9 cellular contexts compared by ENCODE assay signal in the genomic region with DNA sequence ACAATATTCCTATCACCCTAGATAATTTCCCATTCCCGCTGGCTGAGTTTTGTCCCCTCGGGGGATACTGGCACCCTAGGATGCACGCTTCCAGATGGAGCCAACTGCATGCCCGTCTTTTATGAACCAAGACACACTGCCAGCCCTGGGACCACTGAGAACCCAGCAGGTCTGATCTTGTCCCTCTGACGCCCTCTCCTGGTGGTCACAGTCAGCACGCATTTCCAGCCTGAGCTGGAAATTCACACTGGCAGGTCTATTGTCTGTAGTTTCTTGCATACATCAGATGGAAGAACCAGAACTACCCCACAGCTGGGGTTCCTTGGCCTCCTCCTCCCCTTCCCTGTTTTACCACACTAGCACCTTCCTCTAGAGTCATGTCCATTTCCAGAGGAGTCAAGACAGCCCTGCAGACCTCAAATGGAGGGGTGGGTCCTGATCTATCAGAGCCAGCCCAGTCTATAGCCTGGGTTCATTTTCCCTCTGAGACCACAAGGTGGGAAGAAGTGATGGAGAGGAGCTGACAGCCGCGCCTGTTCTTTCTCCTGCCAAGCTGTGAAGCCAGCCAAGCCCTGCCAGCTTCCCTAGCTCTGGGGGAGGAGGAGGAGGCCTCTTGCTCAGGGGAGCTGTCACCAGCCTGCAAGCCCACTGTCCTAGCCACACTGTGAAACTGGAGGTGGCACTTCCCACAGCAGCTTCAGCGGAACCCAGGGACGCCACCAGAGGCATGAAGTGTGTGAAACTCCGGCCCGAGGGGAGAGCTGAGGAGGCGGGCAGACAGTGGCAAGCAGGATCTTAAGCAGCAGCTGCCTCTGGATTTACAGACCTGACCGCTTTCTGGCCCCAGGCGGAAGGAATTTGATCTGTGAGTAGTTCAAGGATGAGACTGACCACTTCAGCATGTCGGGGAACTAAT. TPM values are rescaled to one million over a fixed set of nuclear protein-coding genes. Genes with fewer than 3 reads are reported as not detected.
DNase-seq lines count a peak whose midpoint lies in the region; ATAC-seq and TF ChIP-seq lines count a peak whose summit lies in the region.
"Had no signal": no experiment of that assay in that cellular context is flagged by ENCODE, and none has a peak within 500 bp of the region (broad histone marks: within the 10 kb centered on the region; RNA-seq: fewer than 3 reads in every experiment).

No MANE protein-coding gene starts in this region.

- no peak overlapping the region for H3K4me3 Mint-ChIP-seq in activated T-helper 2 cell treated with anti-CD3 and anti-CD28 coated beads, Interferon-gamma antibody, Interleukin-2, Interleukin-4, amounts not matched to agents 10 μg/mL and 5 μg/mL and 100 μg/mL, durations not matched to agents 14 hours and 24 hours and 36 hours (ENCODE audit: low read depth)
- H3K4me3 Mint-ChIP-seq in osteocyte (ENCODE audit: unreplicated experiment), result no peak overlapping the region

- H3K9me3 ChIP-seq in thymus (ENCODE audit: control insufficient read depth), result no peaks in the 10 kb centered on the region

- H3K36me3 ChIP-seq in KMS-11 (ENCODE audit: insufficient read depth), result no peaks in the 10 kb centered on the region
- no peaks in the 10 kb centered on the region for H3K36me3 ChIP-seq in thymus (ENCODE audit: control insufficient read depth, insufficient read depth)

- ATAC-seq in foreskin keratinocyte (peak; percentile 43), GM19328 (IDR thresholded peaks at IDR 0.05; ENCODE audit: unreplicated experiment) (no peak)

- H4K20me1 ChIP-seq in KMS-11 (ENCODE audit: insufficient read depth), result no peaks in the 10 kb centered on the region

- H3K27ac ChIP-seq in KMS-11, result no peak overlapping the region
- H3K27ac ChIP-seq in foreskin keratinocyte, result no peak overlapping the region
- H3K27ac ChIP-seq in thymus (ENCODE audit: low read depth), result peak overlapping the region; percentile 15
- H3K27ac ChIP-seq: SK-N-MC had no signal

- peak; percentile 69 for DNase-seq in COLO829 (ENCODE audit: low spot score)
- peak; percentile 70 for DNase-seq in RPMI7951 (ENCODE audit: low read depth)
- DNase-seq in activated T-helper 2 cell treated with anti-CD3 and anti-CD28 coated beads, Interferon-gamma antibody, Interleukin-2, Interleukin-4, amounts not matched to agents 10 μg/mL and 5 μg/mL and 100 μg/mL, durations not matched to agents 14 hours and 24 hours and 36 hours (ENCODE audit: low spot score), result peak; percentile 58
- peak; percentile 9 to 45 for DNase-seq in foreskin keratinocyte
- peak; percentile 90 for DNase-seq in osteocyte (ENCODE audit: extremely low spot score, unreplicated experiment)

- no peaks in the 10 kb centered on the region; the same call in 1 of the 2 replicates for H3K27me3 ChIP-seq in KMS-11 (ENCODE audit: insufficient read depth, low read depth)
- no peaks in the 10 kb centered on the region for H3K27me3 ChIP-seq in foreskin keratinocyte
- no peaks in the 10 kb centered on the region for H3K27me3 ChIP-seq in thymus (ENCODE audit: control insufficient read depth, insufficient read depth)

- H3K27ac Mint-ChIP-seq in activated T-helper 2 cell treated with anti-CD3 and anti-CD28 coated beads, Interferon-gamma antibody, Interleukin-2, Interleukin-4, amounts not matched to agents 10 μg/mL and 5 μg/mL and 100 μg/mL, durations not matched to agents 14 hours and 24 hours and 36 hours, result no peak overlapping the region
- peak overlapping the region; percentile 47 for H3K27ac Mint-ChIP-seq in osteocyte (ENCODE audit: unreplicated experiment)

- H3K9ac ChIP-seq in KMS-11, result no peak overlapping the region

- 74% methylated on average over 16 of the region's 16 CpGs for WGBS in thymus

- intact Hi-C loops in activated T-helper 2 cell treated with anti-CD3 and anti-CD28 coated beads, Interferon-gamma antibody, Interleukin-2, Interleukin-4, amounts not matched to agents 10 μg/mL and 5 μg/mL and 100 μg/mL, durations not matched to agents 14 hours and 24 hours and 36 hours (cut with micrococcal nuclease), result no loop called here

- peaks cover 2% of the 10 kb centered on the region for H3K27me3 Mint-ChIP-seq in activated T-helper 2 cell treated with anti-CD3 and anti-CD28 coated beads, Interferon-gamma antibody, Interleukin-2, Interleukin-4, amounts not matched to agents 10 μg/mL and 5 μg/mL and 100 μg/mL, durations not matched to agents 14 hours and 24 hours and 36 hours (ENCODE audit: low read depth)
- no peaks in the 10 kb centered on the region for H3K27me3 Mint-ChIP-seq in osteocyte (ENCODE audit: unreplicated experiment)

- H3K79me2 ChIP-seq in KMS-11 (ENCODE audit: insufficient read depth, low read depth), result no peaks in the 10 kb centered on the region

- peak overlapping the region; percentile 15; the same call in 1 of the 2 replicates for H2AFZ ChIP-seq in KMS-11 (ENCODE audit: low read depth)

- H3K4me3 ChIP-seq in KMS-11 (IDR thresholded peaks at IDR 0.05; ENCODE audit: insufficient read depth, low read depth, low read length) (no peak overlapping the region), thymus (ENCODE audit: low read length) (no peak overlapping the region)
- H3K4me3 ChIP-seq: SK-N-MC had no signal

- H3K9me3 Mint-ChIP-seq in activated T-helper 2 cell treated with anti-CD3 and anti-CD28 coated beads, Interferon-gamma antibody, Interleukin-2, Interleukin-4, amounts not matched to agents 10 μg/mL and 5 μg/mL and 100 μg/mL, durations not matched to agents 14 hours and 24 hours and 36 hours, result no peaks in the 10 kb centered on the region
- no peaks in the 10 kb centered on the region for H3K9me3 Mint-ChIP-seq in osteocyte (ENCODE audit: unreplicated experiment)

- H3K4me1 ChIP-seq in KMS-11 (ENCODE audit: low read depth, poor library complexity, severe bottlenecking), result peaks cover 32% of the 10 kb centered on the region
- H3K4me1 ChIP-seq in foreskin keratinocyte, result no peaks in the 10 kb centered on the region
- peaks cover 24% of the 10 kb centered on the region for H3K4me1 ChIP-seq in thymus (ENCODE audit: control insufficient read depth, insufficient read depth, low read length)

- no peaks in the 10 kb centered on the region for H3K4me1 Mint-ChIP-seq in activated T-helper 2 cell treated with anti-CD3 and anti-CD28 coated beads, Interferon-gamma antibody, Interleukin-2, Interleukin-4, amounts not matched to agents 10 μg/mL and 5 μg/mL and 100 μg/mL, durations not matched to agents 14 hours and 24 hours and 36 hours (ENCODE audit: low read depth)
- peaks cover 42% of the 10 kb centered on the region for H3K4me1 Mint-ChIP-seq in osteocyte (ENCODE audit: unreplicated experiment)

- TF ChIP-seq CTCF in KMS-11 (conservative IDR thresholded peaks at IDR 0.05; ENCODE audit: low read depth, low read length) (peak; percentile 93), foreskin keratinocyte (conservative IDR thresholded peaks at IDR 0.05) (peak; percentile 89), osteocyte (IDR thresholded peaks at IDR 0.05) (peak; percentile 76)

- no peaks in the 10 kb centered on the region for H3K36me3 Mint-ChIP-seq in activated T-helper 2 cell treated with anti-CD3 and anti-CD28 coated beads, Interferon-gamma antibody, Interleukin-2, Interleukin-4, amounts not matched to agents 10 μg/mL and 5 μg/mL and 100 μg/mL, durations not matched to agents 14 hours and 24 hours and 36 hours (ENCODE audit: low read depth)
- peaks cover 24% of the 10 kb centered on the region for H3K36me3 Mint-ChIP-seq in osteocyte (ENCODE audit: unreplicated experiment)

- H3K4me2 ChIP-seq in KMS-11, result peak overlapping the region; percentile 57; the same call in 1 of the 2 replicates

RNA-seq across cellular contexts. Expression of a gene that starts 29.3 kb away (rescaled TPM):
- 59.6 and 59.9 TPM in 2 replicates for total RNA-seq in RPMI7951 (2014; rRNA removed; shearing (Covaris generic))
- 6.6 and 8.5 TPM in 2 replicates for total RNA-seq in activated T-helper 2 cell treated with anti-CD3 and anti-CD28 coated beads, Interferon-gamma antibody, Interleukin-2, Interleukin-4, amounts not matched to agents 10 μg/mL and 5 μg/mL and 100 μg/mL, durations not matched to agents 14 hours and 24 hours and 36 hours
- total RNA-seq in foreskin keratinocyte (57.8 and 81.5 TPM in 2 replicates), osteocyte (183 and 187 TPM in 2 replicates)
- polyA plus RNA-seq in foreskin keratinocyte (57.1 and 62.8 TPM in 2 replicates), thymus (47.1 TPM)

RNA-seq across cellular contexts. Expression of a gene that starts 37.9 kb away (rescaled TPM):
- total RNA-seq in RPMI7951 (2014; rRNA removed; shearing (Covaris generic)), result not detected in 2 replicates
- 0.14 and 0.48 TPM in 2 replicates for total RNA-seq in activated T-helper 2 cell treated with anti-CD3 and anti-CD28 coated beads, Interferon-gamma antibody, Interleukin-2, Interleukin-4, amounts not matched to agents 10 μg/mL and 5 μg/mL and 100 μg/mL, durations not matched to agents 14 hours and 24 hours and 36 hours
- total RNA-seq in foreskin keratinocyte (0.14 TPM in 2 replicates), osteocyte (not detected in 2 replicates)
- polyA plus RNA-seq in foreskin keratinocyte (0.29 and 0.33 TPM in 2 replicates), thymus (1.6 TPM)

RNA-seq across cellular contexts. Expression of a gene that starts 44.9 kb away (rescaled TPM):
- total RNA-seq in RPMI7951 (2014; rRNA removed; shearing (Covaris generic)), result 24.9 and 26.2 TPM in 2 replicates
- total RNA-seq in activated T-helper 2 cell treated with anti-CD3 and anti-CD28 coated beads, Interferon-gamma antibody, Interleukin-2, Interleukin-4, amounts not matched to agents 10 μg/mL and 5 μg/mL and 100 μg/mL, durations not matched to agents 14 hours and 24 hours and 36 hours, result 83.5 and 84.9 TPM in 2 replicates
- total RNA-seq in foreskin keratinocyte (26.1 and 31.0 TPM in 2 replicates), osteocyte (16.8 and 22.7 TPM in 2 replicates)
- polyA plus RNA-seq in foreskin keratinocyte (27.3 and 32.3 TPM in 2 replicates), thymus (31.9 TPM)

RNA-seq across cellular contexts. Expression of a gene that starts 45.2 kb away (rescaled TPM):
- total RNA-seq in RPMI7951 (2014; rRNA removed; shearing (Covaris generic)), result 47.9 and 56.9 TPM in 2 replicates
- 32.1 and 33.2 TPM in 2 replicates for total RNA-seq in activated T-helper 2 cell treated with anti-CD3 and anti-CD28 coated beads, Interferon-gamma antibody, Interleukin-2, Interleukin-4, amounts not matched to agents 10 μg/mL and 5 μg/mL and 100 μg/mL, durations not matched to agents 14 hours and 24 hours and 36 hours
- total RNA-seq in foreskin keratinocyte, result 28.7 and 29.3 TPM in 2 replicates
- 35.8 and 37.8 TPM in 2 replicates for polyA plus RNA-seq in foreskin keratinocyte
- 35.7 and 36.3 TPM in 2 replicates for total RNA-seq in osteocyte
- 70.1 TPM for polyA plus RNA-seq in thymus

RNA-seq across cellular contexts. Expression of a gene that starts 55.7 kb away (rescaled TPM):
- total RNA-seq in RPMI7951 (2014; rRNA removed; shearing (Covaris generic)), result 232 and 251 TPM in 2 replicates
- total RNA-seq in activated T-helper 2 cell treated with anti-CD3 and anti-CD28 coated beads, Interferon-gamma antibody, Interleukin-2, Interleukin-4, amounts not matched to agents 10 μg/mL and 5 μg/mL and 100 μg/mL, durations not matched to agents 14 hours and 24 hours and 36 hours, result 456 and 478 TPM in 2 replicates
- 280 and 282 TPM in 2 replicates for total RNA-seq in foreskin keratinocyte
- polyA plus RNA-seq in foreskin keratinocyte, result 228 and 247 TPM in 2 replicates
- total RNA-seq in osteocyte, result 137 and 145 TPM in 2 replicates
- polyA plus RNA-seq in thymus, result 225 TPM

Comparison
In these comparisons a context has a peak if more than half of its experiments do, and no peak if none do; other contexts are left out.
1. DNase-seq: peak in every context shown above with its lines; median percentile 90 in osteocyte; 70 in RPMI7951; 69 in COLO829; 58 in activated T-helper 2 cell treated with anti-CD3 and anti-CD28 coated beads, Interferon-gamma antibody, Interleukin-2, Interleukin-4, amounts not matched to agents 10 μg/mL and 5 μg/mL and 100 μg/mL, durations not matched to agents 14 hours and 24 hours and 36 hours; 27 in foreskin keratinocyte.